In genomic region chr2:180523629-180524340, GRCh38 we compare ENCODE assay signal across 14 cellular contexts.
A peak's percentile ranks its signal among the peaks of the same experiment; 100 is the strongest.
DNase-seq lines count a peak whose midpoint lies in the region; ATAC-seq and TF ChIP-seq lines count a peak whose summit lies in the region.
"Had no signal": no experiment of that assay in that cellular context is flagged by ENCODE, and none has a peak within 500 bp of the region (broad histone marks: within the 10 kb centered on the region; RNA-seq: fewer than 3 reads in every experiment).

No MANE protein-coding gene starts in this region.

- H3K4me1 ChIP-seq in subcutaneous abdominal adipose tissue (ENCODE audit: control insufficient read depth in 5 of 5, insufficient read depth in 5 of 5, low read length in 5 of 5), result peaks cover 0 to 10% (median 4%) of the 10 kb centered on the region in 5 donors
- H3K4me1 ChIP-seq in tibial nerve, result peaks cover 0 to 6% (median 0%) of the 10 kb centered on the region in 4 donors

- no peaks in the 10 kb centered on the region for H3K36me3 ChIP-seq in subcutaneous abdominal adipose tissue (ENCODE audit: control insufficient read depth in 5 of 5, insufficient read depth in 5 of 5, low read length in 5 of 5)
- no peaks in the 10 kb centered on the region for H3K36me3 ChIP-seq in tibial nerve

- DNase-seq in DMS 273 (lab: John Stamatoyannopoulos, UW; ENCODE audit: unreplicated experiment) (peak; percentile 37), DMS 273 treated with DMSO at 0.1 percent for 48 hours (lab: John Stamatoyannopoulos, UW) (no peak), RKO (ENCODE audit: low spot score) (peak; percentile 61), fibroblast of peridontal ligament (ENCODE audit: extremely low read depth) (peak; percentile 89), tibial nerve (ENCODE audit: low spot score in 2 of 2) (no peak)
- DNase-seq: activated CD4-positive, CD25-positive, alpha-beta regulatory T cell treated with anti-CD3 and anti-CD28 coated beads, Interleukin-2, amount 50 U/mL, for 72 hours; activated gamma-delta T cell; naive thymus-derived CD8-positive, alpha-beta T cell; NCI-H1930; stimulated activated naive CD4-positive, alpha-beta T cell had no signal

- no peak for TF ChIP-seq EP300 in tibial nerve (IDR thresholded peaks at IDR 0.05)

- no peaks in the 10 kb centered on the region for H3K27me3 ChIP-seq in subcutaneous abdominal adipose tissue (ENCODE audit: control insufficient read depth in 5 of 5, insufficient read depth in 4 of 5, low read length in 5 of 5)
- H3K27me3 ChIP-seq in tibial nerve, result no peaks in the 10 kb centered on the region

- H3K4me3 ChIP-seq in subcutaneous abdominal adipose tissue (ENCODE audit: low read depth in 1 of 5, low read length in 5 of 5) (no peak overlapping the region), tibial nerve (no peak overlapping the region)

- H3K9me3 ChIP-seq in subcutaneous abdominal adipose tissue (ENCODE audit: control insufficient read depth in 5 of 5, low read length in 5 of 5), result no peaks in the 10 kb centered on the region
- H3K9me3 ChIP-seq in tibial nerve, result no peaks in the 10 kb centered on the region

- TF ChIP-seq POLR2A in tibial nerve (IDR thresholded peaks at IDR 0.05), result no peak

- 28 to 38% methylated on average over 6 of the region's 6 CpGs for WGBS in tibial nerve, 2 donors

- peak overlapping the region; percentile 76 for H3K27ac ChIP-seq in subcutaneous abdominal adipose tissue (ENCODE audit: low read depth, low read length)
- peak overlapping the region in 1 of 4 donors; percentile 22 for H3K27ac ChIP-seq in tibial nerve
- H3K27ac ChIP-seq: 22Rv1 had no signal

- ATAC-seq in HG02642 (IDR thresholded peaks at IDR 0.05; ENCODE audit: poor library complexity, unreplicated experiment) (no peak), GM19463 (IDR thresholded peaks at IDR 0.05; ENCODE audit: unreplicated experiment) (no peak)
- ATAC-seq: naive thymus-derived CD8-positive, alpha-beta T cell had no signal

- no peak for TF ChIP-seq CTCF in tibial nerve (IDR thresholded peaks at IDR 0.05)

- H3K9ac ChIP-seq in subcutaneous abdominal adipose tissue (ENCODE audit: low read length in 5 of 5), result no peak overlapping the region

Comparison
In these comparisons a context has a peak if more than half of its experiments do, and no peak if none do; other contexts are left out.
1. DNase-seq: peak in DMS 273 (single experiment), RKO (single experiment) and fibroblast of peridontal ligament (single experiment); none in DMS 273 treated with DMSO at 0.1 percent for 48 hours (single experiment) and tibial nerve (0 of 2).